8 cellular contexts compared by ENCODE assay signal in the genomic region with DNA sequence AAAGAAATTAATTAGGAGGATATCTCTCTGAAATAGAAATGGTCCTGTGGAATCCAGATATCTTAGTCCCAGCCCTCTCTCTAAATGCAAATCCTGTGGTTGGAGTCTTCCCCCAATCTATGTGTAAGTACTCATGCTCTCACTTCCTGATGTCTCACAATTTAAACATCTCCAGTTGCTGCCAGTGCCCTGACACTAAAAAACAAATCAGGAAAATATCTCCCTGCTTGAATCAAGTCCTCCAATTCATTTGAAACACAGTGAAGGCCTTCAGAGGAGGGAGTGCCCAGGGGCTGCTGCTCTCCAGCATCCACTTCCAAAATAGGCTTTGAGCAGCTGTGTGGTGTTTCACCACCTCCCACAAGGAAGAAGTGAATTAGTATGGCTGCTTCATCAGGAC.
DNase-seq lines count a peak whose midpoint lies in the region; ATAC-seq and TF ChIP-seq lines count a peak whose summit lies in the region.

No MANE protein-coding gene starts in this region.

- H2AFZ ChIP-seq in mesenchymal stem cell (ENCODE audit: low read depth, low read length) = no peak overlapping the region

- H3K9me3 ChIP-seq in mesenchymal stem cell (ENCODE audit: control insufficient read depth, low read length) (no peaks in the 10 kb centered on the region), sigmoid colon (no peaks in the 10 kb centered on the region)

- peaks cover 2% of the 10 kb centered on the region for H3K9me3 Mint-ChIP-seq in activated CD8-positive, alpha-beta T cell treated with anti-CD3 and anti-CD28 coated beads for 36 hours

- intact Hi-C loops in activated CD8-positive, alpha-beta T cell treated with anti-CD3 and anti-CD28 coated beads for 36 hours (cut with micrococcal nuclease) = no loop called here
- intact Hi-C loops in sigmoid colon (cut with DNase I) = no loop called here

- no peaks in the 10 kb centered on the region for H3K36me3 Mint-ChIP-seq in activated CD8-positive, alpha-beta T cell treated with anti-CD3 and anti-CD28 coated beads for 36 hours (ENCODE audit: low read depth)

- H3K27ac Mint-ChIP-seq in activated CD8-positive, alpha-beta T cell treated with anti-CD3 and anti-CD28 coated beads for 36 hours = no peak overlapping the region

- H3K27me3 ChIP-seq in mesenchymal stem cell (ENCODE audit: control insufficient read depth in 1 of 2, insufficient read depth in 1 of 2, low read length in 2 of 2) (no peaks in the 10 kb centered on the region), sigmoid colon (no peaks in the 10 kb centered on the region)

- H2BK12ac ChIP-seq in mesenchymal stem cell (ENCODE audit: low read length in 2 of 2) = no peak overlapping the region

- ATAC-seq in GM18873 (IDR thresholded peaks at IDR 0.05; ENCODE audit: low FRiP score, unreplicated experiment) = peak; percentile 66
- peak; percentile 72 for ATAC-seq in HG02642 (IDR thresholded peaks at IDR 0.05; ENCODE audit: poor library complexity, unreplicated experiment)
- no peak for ATAC-seq in activated CD8-positive, alpha-beta T cell treated with anti-CD3 and anti-CD28 coated beads for 36 hours

- H3K18ac ChIP-seq in mesenchymal stem cell (ENCODE audit: low read depth in 1 of 2, low read length in 2 of 2) = no peak overlapping the region

- H3K27ac ChIP-seq in mesenchymal stem cell (ENCODE audit: low read length, poor library complexity, severe bottlenecking) = peak overlapping the region; percentile 35
- no peak overlapping the region for H3K27ac ChIP-seq in sigmoid colon

- DNase-seq in NAMALWA (ENCODE audit: low spot score) = peak; percentile 42
- peak; percentile 69 for DNase-seq in mesenchymal stem cell
- DNase-seq in activated CD8-positive, alpha-beta T cell treated with anti-CD3 and anti-CD28 coated beads for 36 hours = no peak
- no peak for DNase-seq in T1000 (lab: John Stamatoyannopoulos, UW)
- no peak for DNase-seq in activated CD4-positive, alpha-beta T cell treated with anti-CD3 and anti-CD28 coated beads for 4 hours
- DNase-seq in sigmoid colon = no peak

- H3K14ac ChIP-seq in mesenchymal stem cell (ENCODE audit: low read length in 2 of 2) = no peak overlapping the region

- peak overlapping the region; percentile 11 for H3K9ac ChIP-seq in mesenchymal stem cell (ENCODE audit: low read length)

- H2BK120ac ChIP-seq in mesenchymal stem cell (ENCODE audit: low read depth, low read length) = no peak overlapping the region

- no peak overlapping the region for H3K4me3 Mint-ChIP-seq in activated CD8-positive, alpha-beta T cell treated with anti-CD3 and anti-CD28 coated beads for 36 hours

- H3K4me3 ChIP-seq in mesenchymal stem cell (ENCODE audit: insufficient read depth in 1 of 2, low read depth in 1 of 2, low read length in 2 of 2) = no peak overlapping the region
- no peak overlapping the region for H3K4me3 ChIP-seq in sigmoid colon

- H2BK15ac ChIP-seq in mesenchymal stem cell (ENCODE audit: low read depth, poor library complexity, severe bottlenecking) = peak overlapping the region; percentile 26

- H4K91ac ChIP-seq in mesenchymal stem cell (ENCODE audit: low read length) = no peak overlapping the region

- no peak for TF ChIP-seq EP300 in sigmoid colon (IDR thresholded peaks at IDR 0.05)

- POLR2A ChIA-PET in activated CD8-positive, alpha-beta T cell treated with anti-CD3 and anti-CD28 coated beads for 36 hours (lab: Charles Lee) = no interaction called here

- no peaks in the 10 kb centered on the region for H3K4me1 Mint-ChIP-seq in activated CD8-positive, alpha-beta T cell treated with anti-CD3 and anti-CD28 coated beads for 36 hours (ENCODE audit: low read depth)

- no peak for TF ChIP-seq POLR2A in sigmoid colon (IDR thresholded peaks at IDR 0.05)

- H3K23ac ChIP-seq in mesenchymal stem cell (ENCODE audit: low read length in 2 of 2) = no peak overlapping the region

- no peaks in the 10 kb centered on the region for H3K27me3 Mint-ChIP-seq in activated CD8-positive, alpha-beta T cell treated with anti-CD3 and anti-CD28 coated beads for 36 hours

- TF ChIP-seq CTCF in activated CD8-positive, alpha-beta T cell treated with anti-CD3 and anti-CD28 coated beads for 36 hours (IDR thresholded peaks at IDR 0.05) = no peak
- TF ChIP-seq CTCF in sigmoid colon (IDR thresholded peaks at IDR 0.05) = no peak

- H3K36me3 ChIP-seq in mesenchymal stem cell (ENCODE audit: control insufficient read depth in 1 of 2, insufficient read depth in 2 of 2, low read depth in 1 of 2, low read length in 2 of 2) (no peaks in the 10 kb centered on the region), sigmoid colon (no peaks in the 10 kb centered on the region)

- peaks cover 12% of the 10 kb centered on the region for H3K4me1 ChIP-seq in mesenchymal stem cell (ENCODE audit: control insufficient read depth, insufficient read depth, low read depth, low read length)
- no peaks in the 10 kb centered on the region for H3K4me1 ChIP-seq in sigmoid colon

- no peak overlapping the region for H4K8ac ChIP-seq in mesenchymal stem cell (ENCODE audit: low read length)

- H2BK5ac ChIP-seq in mesenchymal stem cell (ENCODE audit: low read depth, low read length, poor library complexity, severe bottlenecking) = no peak overlapping the region

- no peak overlapping the region for H3K4ac ChIP-seq in mesenchymal stem cell (ENCODE audit: low read depth in 1 of 2, low read length in 2 of 2)

- CTCF ChIA-PET in activated CD8-positive, alpha-beta T cell treated with anti-CD3 and anti-CD28 coated beads for 36 hours (lab: Charles Lee) = no interaction called here

- H3K4me2 ChIP-seq in mesenchymal stem cell (ENCODE audit: low read length, poor library complexity, severe bottlenecking) = no peak overlapping the region

- no peaks in the 10 kb centered on the region for H3K79me1 ChIP-seq in mesenchymal stem cell (replicated peaks; ENCODE audit: low read length, poor library complexity, severe bottlenecking)

- no peak overlapping the region for H2AK5ac ChIP-seq in mesenchymal stem cell (ENCODE audit: low read length, severe bottlenecking)

Comparison
In these comparisons a context has a peak if more than half of its experiments do, and no peak if none do; other contexts are left out.
1. DNase-seq: peak in NAMALWA (single experiment) and mesenchymal stem cell (single experiment); none in activated CD8-positive, alpha-beta T cell treated with anti-CD3 and anti-CD28 coated beads for 36 hours (single experiment), T1000 (single experiment), activated CD4-positive, alpha-beta T cell treated with anti-CD3 and anti-CD28 coated beads for 4 hours (0 of 2) and sigmoid colon (single experiment).